1 cellular context compared by ENCODE assay signal in the genomic region with DNA sequence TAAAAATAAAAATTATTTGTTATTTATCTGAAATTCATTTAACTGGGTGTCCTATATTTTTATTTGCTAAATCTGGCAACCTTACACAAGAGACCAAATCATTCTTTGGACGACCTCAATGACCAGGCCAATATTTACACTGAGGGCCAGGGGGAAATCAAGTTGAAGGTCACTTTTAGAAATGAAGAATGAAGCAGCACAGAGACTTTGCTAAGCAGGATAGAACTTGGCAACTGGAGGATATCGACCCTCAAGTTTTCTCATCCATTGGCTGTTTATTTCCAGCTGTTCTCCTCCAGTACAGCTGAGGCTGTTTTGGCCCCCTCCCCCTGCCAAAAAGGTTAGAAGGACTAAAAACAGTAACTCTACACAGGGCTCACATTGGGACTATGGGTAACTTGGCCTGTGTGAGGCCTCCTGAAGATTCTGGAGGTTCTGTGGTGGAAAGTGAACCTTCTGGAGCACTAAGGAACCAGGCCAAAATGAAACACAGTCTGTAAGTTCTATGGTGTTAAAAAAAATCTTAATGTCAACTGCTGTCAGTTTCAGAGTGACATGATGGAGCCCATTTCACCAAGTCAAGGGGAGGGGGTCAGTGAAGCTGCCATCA.
TF ChIP-seq lines count a peak whose summit lies in the region.

No MANE protein-coding gene starts in this region.

TF ChIP-seq in HepG2, 621 proteins besides CTCF, POLR2A, EP300 and RAD21 (continued from another document and continues in another):
- TF ChIP-seq, protein P1, sequence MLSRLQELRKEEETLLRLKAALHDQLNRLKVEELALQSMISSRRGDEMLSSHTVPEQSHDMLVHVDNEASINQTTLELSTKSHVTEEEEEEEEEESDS (CRISPR knock-in tag; IDR thresholded peaks at IDR 0.05; ENCODE audit: borderline replicate concordance) = no peak
- TF ChIP-seq ZNF224 (CRISPR knock-in tag; IDR thresholded peaks at IDR 0.05) = no peak
- no peak; the same call in 1 of the 2 replicates for TF ChIP-seq KLF11 (CRISPR knock-in tag; IDR thresholded peaks at IDR 0.05)
- no peak for TF ChIP-seq ZEB1 (IDR thresholded peaks at IDR 0.05; ENCODE audit: insufficient replicate concordance, low read depth)
- TF ChIP-seq, protein P2, sequence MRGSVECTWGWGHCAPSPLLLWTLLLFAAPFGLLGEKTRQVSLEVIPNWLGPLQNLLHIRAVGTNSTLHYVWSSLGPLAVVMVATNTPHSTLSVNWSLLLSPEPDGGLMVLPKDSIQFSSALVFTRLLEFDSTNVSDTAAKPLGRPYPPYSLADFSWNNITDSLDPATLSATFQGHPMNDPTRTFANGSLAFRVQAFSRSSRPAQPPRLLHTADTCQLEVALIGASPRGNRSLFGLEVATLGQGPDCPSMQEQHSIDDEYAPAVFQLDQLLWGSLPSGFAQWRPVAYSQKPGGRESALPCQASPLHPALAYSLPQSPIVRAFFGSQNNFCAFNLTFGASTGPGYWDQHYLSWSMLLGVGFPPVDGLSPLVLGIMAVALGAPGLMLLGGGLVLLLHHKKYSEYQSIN (CRISPR knock-in tag; IDR thresholded peaks at IDR 0.05; ENCODE audit: borderline replicate concordance) = no peak
- TF ChIP-seq MIER3 (CRISPR knock-in tag; IDR thresholded peaks at IDR 0.05; ENCODE audit: borderline replicate concordance) = peak; percentile 92; the same call in 1 of the 2 replicates
- TF ChIP-seq, protein P3, sequence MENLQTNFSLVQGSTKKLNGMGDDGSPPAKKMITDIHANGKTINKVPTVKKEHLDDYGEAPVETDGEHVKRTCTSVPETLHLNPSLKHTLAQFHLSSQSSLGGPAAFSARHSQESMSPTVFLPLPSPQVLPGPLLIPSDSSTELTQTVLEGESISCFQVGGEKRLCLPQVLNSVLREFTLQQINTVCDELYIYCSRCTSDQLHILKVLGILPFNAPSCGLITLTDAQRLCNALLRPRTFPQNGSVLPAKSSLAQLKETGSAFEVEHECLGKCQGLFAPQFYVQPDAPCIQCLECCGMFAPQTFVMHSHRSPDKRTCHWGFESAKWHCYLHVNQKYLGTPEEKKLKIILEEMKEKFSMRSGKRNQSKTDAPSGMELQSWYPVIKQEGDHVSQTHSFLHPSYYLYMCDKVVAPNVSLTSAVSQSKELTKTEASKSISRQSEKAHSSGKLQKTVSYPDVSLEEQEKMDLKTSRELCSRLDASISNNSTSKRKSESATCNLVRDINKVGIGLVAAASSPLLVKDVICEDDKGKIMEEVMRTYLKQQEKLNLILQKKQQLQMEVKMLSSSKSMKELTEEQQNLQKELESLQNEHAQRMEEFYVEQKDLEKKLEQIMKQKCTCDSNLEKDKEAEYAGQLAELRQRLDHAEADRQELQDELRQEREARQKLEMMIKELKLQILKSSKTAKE (CRISPR knock-in tag; IDR thresholded peaks at IDR 0.05; ENCODE audit: borderline replicate concordance) = peak; percentile 76
- TF ChIP-seq, protein P4, sequence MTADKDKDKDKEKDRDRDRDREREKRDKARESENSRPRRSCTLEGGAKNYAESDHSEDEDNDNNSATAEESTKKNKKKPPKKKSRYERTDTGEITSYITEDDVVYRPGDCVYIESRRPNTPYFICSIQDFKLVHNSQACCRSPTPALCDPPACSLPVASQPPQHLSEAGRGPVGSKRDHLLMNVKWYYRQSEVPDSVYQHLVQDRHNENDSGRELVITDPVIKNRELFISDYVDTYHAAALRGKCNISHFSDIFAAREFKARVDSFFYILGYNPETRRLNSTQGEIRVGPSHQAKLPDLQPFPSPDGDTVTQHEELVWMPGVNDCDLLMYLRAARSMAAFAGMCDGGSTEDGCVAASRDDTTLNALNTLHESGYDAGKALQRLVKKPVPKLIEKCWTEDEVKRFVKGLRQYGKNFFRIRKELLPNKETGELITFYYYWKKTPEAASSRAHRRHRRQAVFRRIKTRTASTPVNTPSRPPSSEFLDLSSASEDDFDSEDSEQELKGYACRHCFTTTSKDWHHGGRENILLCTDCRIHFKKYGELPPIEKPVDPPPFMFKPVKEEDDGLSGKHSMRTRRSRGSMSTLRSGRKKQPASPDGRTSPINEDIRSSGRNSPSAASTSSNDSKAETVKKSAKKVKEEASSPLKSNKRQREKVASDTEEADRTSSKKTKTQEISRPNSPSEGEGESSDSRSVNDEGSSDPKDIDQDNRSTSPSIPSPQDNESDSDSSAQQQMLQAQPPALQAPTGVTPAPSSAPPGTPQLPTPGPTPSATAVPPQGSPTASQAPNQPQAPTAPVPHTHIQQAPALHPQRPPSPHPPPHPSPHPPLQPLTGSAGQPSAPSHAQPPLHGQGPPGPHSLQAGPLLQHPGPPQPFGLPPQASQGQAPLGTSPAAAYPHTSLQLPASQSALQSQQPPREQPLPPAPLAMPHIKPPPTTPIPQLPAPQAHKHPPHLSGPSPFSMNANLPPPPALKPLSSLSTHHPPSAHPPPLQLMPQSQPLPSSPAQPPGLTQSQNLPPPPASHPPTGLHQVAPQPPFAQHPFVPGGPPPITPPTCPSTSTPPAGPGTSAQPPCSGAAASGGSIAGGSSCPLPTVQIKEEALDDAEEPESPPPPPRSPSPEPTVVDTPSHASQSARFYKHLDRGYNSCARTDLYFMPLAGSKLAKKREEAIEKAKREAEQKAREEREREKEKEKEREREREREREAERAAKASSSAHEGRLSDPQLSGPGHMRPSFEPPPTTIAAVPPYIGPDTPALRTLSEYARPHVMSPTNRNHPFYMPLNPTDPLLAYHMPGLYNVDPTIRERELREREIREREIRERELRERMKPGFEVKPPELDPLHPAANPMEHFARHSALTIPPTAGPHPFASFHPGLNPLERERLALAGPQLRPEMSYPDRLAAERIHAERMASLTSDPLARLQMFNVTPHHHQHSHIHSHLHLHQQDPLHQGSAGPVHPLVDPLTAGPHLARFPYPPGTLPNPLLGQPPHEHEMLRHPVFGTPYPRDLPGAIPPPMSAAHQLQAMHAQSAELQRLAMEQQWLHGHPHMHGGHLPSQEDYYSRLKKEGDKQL (CRISPR knock-in tag; IDR thresholded peaks at IDR 0.05; ENCODE audit: low read depth) = peak; percentile 85
- no peak for TF ChIP-seq ZBTB3 (CRISPR knock-in tag; IDR thresholded peaks at IDR 0.05; ENCODE audit: borderline replicate concordance, low read depth)
- TF ChIP-seq SP140L (CRISPR knock-in tag; IDR thresholded peaks at IDR 0.05; ENCODE audit: borderline replicate concordance) = no peak
- TF ChIP-seq ZNF230 (CRISPR knock-in tag; IDR thresholded peaks at IDR 0.05) = no peak
- TF ChIP-seq ZNF816 (CRISPR knock-in tag; IDR thresholded peaks at IDR 0.05; ENCODE audit: borderline replicate concordance) = no peak
- TF ChIP-seq, protein P5, sequence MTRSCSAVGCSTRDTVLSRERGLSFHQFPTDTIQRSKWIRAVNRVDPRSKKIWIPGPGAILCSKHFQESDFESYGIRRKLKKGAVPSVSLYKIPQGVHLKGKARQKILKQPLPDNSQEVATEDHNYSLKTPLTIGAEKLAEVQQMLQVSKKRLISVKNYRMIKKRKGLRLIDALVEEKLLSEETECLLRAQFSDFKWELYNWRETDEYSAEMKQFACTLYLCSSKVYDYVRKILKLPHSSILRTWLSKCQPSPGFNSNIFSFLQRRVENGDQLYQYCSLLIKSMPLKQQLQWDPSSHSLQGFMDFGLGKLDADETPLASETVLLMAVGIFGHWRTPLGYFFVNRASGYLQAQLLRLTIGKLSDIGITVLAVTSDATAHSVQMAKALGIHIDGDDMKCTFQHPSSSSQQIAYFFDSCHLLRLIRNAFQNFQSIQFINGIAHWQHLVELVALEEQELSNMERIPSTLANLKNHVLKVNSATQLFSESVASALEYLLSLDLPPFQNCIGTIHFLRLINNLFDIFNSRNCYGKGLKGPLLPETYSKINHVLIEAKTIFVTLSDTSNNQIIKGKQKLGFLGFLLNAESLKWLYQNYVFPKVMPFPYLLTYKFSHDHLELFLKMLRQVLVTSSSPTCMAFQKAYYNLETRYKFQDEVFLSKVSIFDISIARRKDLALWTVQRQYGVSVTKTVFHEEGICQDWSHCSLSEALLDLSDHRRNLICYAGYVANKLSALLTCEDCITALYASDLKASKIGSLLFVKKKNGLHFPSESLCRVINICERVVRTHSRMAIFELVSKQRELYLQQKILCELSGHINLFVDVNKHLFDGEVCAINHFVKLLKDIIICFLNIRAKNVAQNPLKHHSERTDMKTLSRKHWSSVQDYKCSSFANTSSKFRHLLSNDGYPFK (CRISPR knock-in tag; IDR thresholded peaks at IDR 0.05; ENCODE audit: borderline replicate concordance) = no peak
- no peak for TF ChIP-seq CENPX (CRISPR knock-in tag; IDR thresholded peaks at IDR 0.05)
- peak; percentile 78 for TF ChIP-seq PITX1 (CRISPR knock-in tag; IDR thresholded peaks at IDR 0.05)
- no peak for TF ChIP-seq ZNF841 (CRISPR knock-in tag; IDR thresholded peaks at IDR 0.05; ENCODE audit: borderline replicate concordance)
- peak; percentile 70; the same call in 1 of the 2 replicates for TF ChIP-seq KLF6 (CRISPR knock-in tag; IDR thresholded peaks at IDR 0.05)
- TF ChIP-seq ZNF17 (CRISPR knock-in tag; IDR thresholded peaks at IDR 0.05) = no peak
- no peak for TF ChIP-seq POLR2AphosphoS2 (IDR thresholded peaks at IDR 0.05; ENCODE audit: low read depth, low read length)
- TF ChIP-seq ZNF546 (CRISPR knock-in tag; conservative IDR thresholded peaks at IDR 0.05) = no peak
- TF ChIP-seq ZNF124 (CRISPR knock-in tag; IDR thresholded peaks at IDR 0.05) = no peak
- TF ChIP-seq, protein P6, sequence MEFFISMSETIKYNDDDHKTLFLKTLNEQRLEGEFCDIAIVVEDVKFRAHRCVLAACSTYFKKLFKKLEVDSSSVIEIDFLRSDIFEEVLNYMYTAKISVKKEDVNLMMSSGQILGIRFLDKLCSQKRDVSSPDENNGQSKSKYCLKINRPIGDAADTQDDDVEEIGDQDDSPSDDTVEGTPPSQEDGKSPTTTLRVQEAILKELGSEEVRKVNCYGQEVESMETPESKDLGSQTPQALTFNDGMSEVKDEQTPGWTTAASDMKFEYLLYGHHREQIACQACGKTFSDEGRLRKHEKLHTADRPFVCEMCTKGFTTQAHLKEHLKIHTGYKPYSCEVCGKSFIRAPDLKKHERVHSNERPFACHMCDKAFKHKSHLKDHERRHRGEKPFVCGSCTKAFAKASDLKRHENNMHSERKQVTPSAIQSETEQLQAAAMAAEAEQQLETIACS (CRISPR knock-in tag; IDR thresholded peaks at IDR 0.05) = no peak
- peak; percentile 39; the same call in 1 of the 2 replicates for TF ChIP-seq MEIS2 (CRISPR knock-in tag; IDR thresholded peaks at IDR 0.05)
- TF ChIP-seq, protein P7, sequence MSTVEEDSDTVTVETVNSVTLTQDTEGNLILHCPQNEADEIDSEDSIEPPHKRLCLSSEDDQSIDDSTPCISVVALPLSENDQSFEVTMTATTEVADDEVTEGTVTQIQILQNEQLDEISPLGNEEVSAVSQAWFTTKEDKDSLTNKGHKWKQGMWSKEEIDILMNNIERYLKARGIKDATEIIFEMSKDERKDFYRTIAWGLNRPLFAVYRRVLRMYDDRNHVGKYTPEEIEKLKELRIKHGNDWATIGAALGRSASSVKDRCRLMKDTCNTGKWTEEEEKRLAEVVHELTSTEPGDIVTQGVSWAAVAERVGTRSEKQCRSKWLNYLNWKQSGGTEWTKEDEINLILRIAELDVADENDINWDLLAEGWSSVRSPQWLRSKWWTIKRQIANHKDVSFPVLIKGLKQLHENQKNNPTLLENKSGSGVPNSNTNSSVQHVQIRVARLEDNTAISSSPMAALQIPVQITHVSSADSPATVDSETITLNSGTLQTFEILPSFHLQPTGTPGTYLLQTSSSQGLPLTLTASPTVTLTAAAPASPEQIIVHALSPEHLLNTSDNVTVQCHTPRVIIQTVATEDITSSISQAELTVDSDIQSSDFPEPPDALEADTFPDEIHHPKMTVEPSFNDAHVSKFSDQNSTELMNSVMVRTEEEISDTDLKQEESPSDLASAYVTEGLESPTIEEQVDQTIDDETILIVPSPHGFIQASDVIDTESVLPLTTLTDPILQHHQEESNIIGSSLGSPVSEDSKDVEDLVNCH (CRISPR knock-in tag; IDR thresholded peaks at IDR 0.05) = no peak
- no peak for TF ChIP-seq ZSCAN25 (CRISPR knock-in tag; IDR thresholded peaks at IDR 0.05)
- TF ChIP-seq, protein P8, sequence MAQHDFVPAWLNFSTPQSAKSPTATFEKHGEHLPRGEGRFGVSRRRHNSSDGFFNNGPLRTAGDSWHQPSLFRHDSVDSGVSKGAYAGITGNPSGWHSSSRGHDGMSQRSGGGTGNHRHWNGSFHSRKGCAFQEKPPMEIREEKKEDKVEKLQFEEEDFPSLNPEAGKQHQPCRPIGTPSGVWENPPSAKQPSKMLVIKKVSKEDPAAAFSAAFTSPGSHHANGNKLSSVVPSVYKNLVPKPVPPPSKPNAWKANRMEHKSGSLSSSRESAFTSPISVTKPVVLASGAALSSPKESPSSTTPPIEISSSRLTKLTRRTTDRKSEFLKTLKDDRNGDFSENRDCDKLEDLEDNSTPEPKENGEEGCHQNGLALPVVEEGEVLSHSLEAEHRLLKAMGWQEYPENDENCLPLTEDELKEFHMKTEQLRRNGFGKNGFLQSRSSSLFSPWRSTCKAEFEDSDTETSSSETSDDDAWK (CRISPR knock-in tag; IDR thresholded peaks at IDR 0.05) = no peak
- no peak for TF ChIP-seq XBP1 (CRISPR knock-in tag; IDR thresholded peaks at IDR 0.05)
- no peak for TF ChIP-seq ZNF747 (CRISPR knock-in tag; IDR thresholded peaks at IDR 0.05; ENCODE audit: borderline replicate concordance)
- no peak; the same call in 1 of the 2 replicates for TF ChIP-seq EHMT2 (IDR thresholded peaks at IDR 0.05; ENCODE audit: borderline replicate concordance, low read depth, low read length)
- peak; percentile 34; the same call in 1 of the 2 replicates for TF ChIP-seq ZNF644 (CRISPR knock-in tag; IDR thresholded peaks at IDR 0.05; ENCODE audit: low read depth)
- no peak for TF ChIP-seq ZNF83 (CRISPR knock-in tag; IDR thresholded peaks at IDR 0.05; ENCODE audit: borderline replicate concordance)
- no peak for TF ChIP-seq ZNF274 (CRISPR knock-in tag; IDR thresholded peaks at IDR 0.05)
- TF ChIP-seq ARNT (IDR thresholded peaks at IDR 0.05) = no peak
